ENCODE assay signal across 1 cellular context in the genomic region with DNA sequence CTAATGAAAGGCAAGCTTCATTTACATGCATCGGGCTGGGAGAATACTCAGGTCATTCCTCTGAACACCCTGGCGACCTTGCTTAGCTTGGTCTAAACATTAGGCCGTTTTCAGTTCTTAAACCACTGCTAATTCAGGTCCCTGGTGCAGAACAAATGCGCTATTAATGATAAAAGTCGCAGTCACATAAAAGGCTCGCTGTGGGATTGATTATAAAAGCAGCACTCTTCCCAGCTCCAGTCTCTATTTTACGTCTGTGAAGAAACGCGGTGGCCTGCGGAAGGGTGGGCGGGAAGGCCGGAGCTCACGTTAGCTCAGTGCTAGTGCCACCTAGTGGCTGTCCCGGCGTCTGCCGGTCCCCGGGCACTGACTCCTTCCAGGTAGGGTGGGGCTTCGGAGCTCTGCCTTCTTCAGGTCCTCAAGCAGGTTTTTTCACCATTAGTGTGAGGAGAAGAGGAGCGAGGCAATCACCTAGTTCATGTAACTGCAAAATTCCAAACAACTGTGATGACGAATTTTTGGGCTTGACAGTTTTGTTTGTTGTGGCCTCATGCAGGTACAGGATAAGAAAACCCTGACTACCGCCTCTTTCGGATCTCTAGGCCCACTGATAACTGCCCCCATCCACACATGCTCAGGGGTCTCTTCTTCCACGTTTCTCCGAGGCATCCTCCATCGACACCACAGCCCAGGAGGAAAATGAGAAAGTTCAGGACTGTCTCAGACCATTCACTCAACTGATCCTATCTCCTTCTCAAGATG.
A peak's percentile ranks its signal among the peaks of the same experiment; 100 is the strongest.
TF ChIP-seq lines count a peak whose summit lies in the region.

No MANE protein-coding gene starts in this region.

TF ChIP-seq in HepG2, 621 proteins besides CTCF, POLR2A, EP300 and RAD21 (continued from another document):
- TF ChIP-seq, protein P1, sequence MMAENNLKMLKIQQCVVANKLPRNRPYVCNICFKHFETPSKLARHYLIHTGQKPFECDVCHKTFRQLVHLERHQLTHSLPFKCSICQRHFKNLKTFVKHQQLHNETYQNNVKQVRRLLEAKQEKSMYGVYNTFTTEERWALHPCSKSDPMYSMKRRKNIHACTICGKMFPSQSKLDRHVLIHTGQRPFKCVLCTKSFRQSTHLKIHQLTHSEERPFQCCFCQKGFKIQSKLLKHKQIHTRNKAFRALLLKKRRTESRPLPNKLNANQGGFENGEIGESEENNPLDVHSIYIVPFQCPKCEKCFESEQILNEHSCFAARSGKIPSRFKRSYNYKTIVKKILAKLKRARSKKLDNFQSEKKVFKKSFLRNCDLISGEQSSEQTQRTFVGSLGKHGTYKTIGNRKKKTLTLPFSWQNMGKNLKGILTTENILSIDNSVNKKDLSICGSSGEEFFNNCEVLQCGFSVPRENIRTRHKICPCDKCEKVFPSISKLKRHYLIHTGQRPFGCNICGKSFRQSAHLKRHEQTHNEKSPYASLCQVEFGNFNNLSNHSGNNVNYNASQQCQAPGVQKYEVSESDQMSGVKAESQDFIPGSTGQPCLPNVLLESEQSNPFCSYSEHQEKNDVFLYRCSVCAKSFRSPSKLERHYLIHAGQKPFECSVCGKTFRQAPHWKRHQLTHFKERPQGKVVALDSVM (CRISPR knock-in tag; IDR thresholded peaks at IDR 0.05) = no peak
- TF ChIP-seq PBX3 (CRISPR knock-in tag; IDR thresholded peaks at IDR 0.05; ENCODE audit: borderline replicate concordance) = no peak
- peak; percentile 34; the same call in 1 of the 2 replicates for TF ChIP-seq ZNF687 (CRISPR knock-in tag; IDR thresholded peaks at IDR 0.05)
- no peak for TF ChIP-seq ZNF558 (CRISPR knock-in tag; IDR thresholded peaks at IDR 0.05; ENCODE audit: borderline replicate concordance)
- TF ChIP-seq SOX5 (CRISPR knock-in tag; IDR thresholded peaks at IDR 0.05; ENCODE audit: borderline replicate concordance) = no peak
- TF ChIP-seq GABPA (IDR thresholded peaks at IDR 0.05; ENCODE audit: low read depth, low read length) = no peak
- TF ChIP-seq GABPA (CRISPR knock-in tag; IDR thresholded peaks at IDR 0.05; ENCODE audit: low read depth) = 0 out of 2 replicates have a peak, but pooled peaks have one; percentile 28
- TF ChIP-seq TMF1 (CRISPR knock-in tag; IDR thresholded peaks at IDR 0.05; ENCODE audit: low read depth) = no peak
- no peak for TF ChIP-seq ZNF451 (CRISPR knock-in tag; IDR thresholded peaks at IDR 0.05)
- TF ChIP-seq ZNF792 (CRISPR knock-in tag; IDR thresholded peaks at IDR 0.05) = no peak
- no peak for TF ChIP-seq ZBTB7B (CRISPR knock-in tag; IDR thresholded peaks at IDR 0.05)
- peak; percentile 56; the same call in 1 of the 2 replicates for TF ChIP-seq ZNF501 (CRISPR knock-in tag; IDR thresholded peaks at IDR 0.05)
- TF ChIP-seq HNF4A (CRISPR knock-in tag; IDR thresholded peaks at IDR 0.05) = no peak
- peak; percentile 19; the same call in 1 of the 2 replicates for TF ChIP-seq ZNF574 (CRISPR knock-in tag; IDR thresholded peaks at IDR 0.05)
- TF ChIP-seq SATB2 (CRISPR knock-in tag; IDR thresholded peaks at IDR 0.05) = no peak
- TF ChIP-seq ZNF674 (CRISPR knock-in tag; IDR thresholded peaks at IDR 0.05; ENCODE audit: low read depth) = no peak
- no peak for TF ChIP-seq KAT2B (IDR thresholded peaks at IDR 0.05; ENCODE audit: borderline replicate concordance, low read depth, low read length)
- TF ChIP-seq ELF3 (CRISPR knock-in tag; IDR thresholded peaks at IDR 0.05) = no peak
